ENCODE assay signal across 15 cellular contexts in the genomic region with DNA sequence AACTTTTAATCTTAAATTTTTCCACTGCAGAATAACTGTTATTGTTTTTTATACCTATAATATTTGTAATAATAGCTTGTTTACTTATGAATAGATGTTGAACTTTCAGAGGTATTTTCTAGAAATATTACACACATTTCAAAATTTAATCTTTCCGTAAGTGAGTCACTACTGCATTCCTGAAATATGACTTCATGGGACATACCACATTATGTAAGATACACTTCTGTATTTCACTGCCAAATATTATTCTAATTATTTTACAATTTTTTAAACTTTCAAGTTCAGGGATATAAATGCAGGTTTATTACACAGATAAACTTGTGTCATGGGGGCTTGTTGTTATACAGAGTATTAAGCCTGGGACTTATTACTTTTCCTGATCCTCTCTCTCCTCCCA.
DNase-seq lines count a peak whose midpoint lies in the region; TF ChIP-seq lines count a peak whose summit lies in the region.
"Had no signal": no experiment of that assay in that cellular context is flagged by ENCODE, and none has a peak within 500 bp of the region (broad histone marks: within the 10 kb centered on the region; RNA-seq: fewer than 3 reads in every experiment).

No MANE protein-coding gene starts in this region.

- H3K4me1 ChIP-seq in A673 (ENCODE audit: insufficient read depth, low read length, poor library complexity, severe bottlenecking), result no peaks in the 10 kb centered on the region
- H3K4me1 ChIP-seq in vagina, result no peaks in the 10 kb centered on the region
- H3K4me1 ChIP-seq: BLaER1 treated with 17β-estradiol and CSF1 and Interleukin-3, amounts not matched to agents 10 nM and 100 nM had no signal

- no peak overlapping the region for H3K27ac ChIP-seq in A673 (ENCODE audit: low read depth, low read length, poor library complexity, severe bottlenecking)
- no peak overlapping the region for H3K27ac ChIP-seq in RWPE1
- H3K27ac ChIP-seq in substantia nigra (ENCODE audit: low read depth, low read length, poor library complexity, severe bottlenecking), result no peak overlapping the region
- no peak overlapping the region for H3K27ac ChIP-seq in vagina
- H3K27ac ChIP-seq: BLaER1 treated with 17β-estradiol and CSF1 and Interleukin-3, amounts not matched to agents 10 nM and 100 nM had no signal

- no TSS peak for BruUV-seq in A673 (replicated peaks; lab: Mats Ljungman, UMichigan)

- TF ChIP-seq CTCF in A673 (conservative IDR thresholded peaks at IDR 0.05; ENCODE audit: low read depth, low read length) (no peak), RWPE1 (conservative IDR thresholded peaks at IDR 0.05; ENCODE audit: low read depth) (no peak), cardiac fibroblast (IDR thresholded peaks at IDR 0.05; ENCODE audit: low read depth, low read length) (no peak), nephron progenitor cell (IDR thresholded peaks at IDR 0.05) (no peak), vagina (IDR thresholded peaks at IDR 0.05) (no peak), mesothelial cell of epicardium (IDR thresholded peaks at IDR 0.05; ENCODE audit: unreplicated experiment) (no peak)

- intact Hi-C loops in A673 (cut with micrococcal nuclease; ENCODE audit: unreplicated experiment), result no loop called here
- intact Hi-C loops in vagina (cut with DNase I), result no loop called here

- H3K9me3 Mint-ChIP-seq in nephron progenitor cell (peaks cover 6% of the 10 kb centered on the region), mesothelial cell of epicardium (peaks cover 5% of the 10 kb centered on the region)

- no peak overlapping the region for H3K4me3 Mint-ChIP-seq in nephron progenitor cell
- no peak overlapping the region for H3K4me3 Mint-ChIP-seq in mesothelial cell of epicardium
- H3K4me3 Mint-ChIP-seq: CD4-positive, CD25-positive, alpha-beta regulatory T cell; GM23338 had no signal

- POLR2A ChIA-PET in A673 (lab: Charles Lee; ENCODE audit: low non-redundant PET) (no interaction called here), RWPE1 (lab: Yijun Ruan, JAX; ENCODE audit: low non-redundant PET) (no interaction called here)

- H3K9me3 ChIP-seq in A673 (ENCODE audit: low read depth, low read length, poor library complexity, severe bottlenecking), result no peaks in the 10 kb centered on the region
- no peaks in the 10 kb centered on the region for H3K9me3 ChIP-seq in vagina

- H3K27ac Mint-ChIP-seq in nephron progenitor cell (peak overlapping the region; percentile 90), mesothelial cell of epicardium (no peak overlapping the region)
- H3K27ac Mint-ChIP-seq: CD4-positive, CD25-positive, alpha-beta regulatory T cell; GM23338 had no signal

- H3K36me3 Mint-ChIP-seq in nephron progenitor cell (ENCODE audit: low read depth) (no peaks in the 10 kb centered on the region), mesothelial cell of epicardium (no peaks in the 10 kb centered on the region)
- H3K36me3 Mint-ChIP-seq: CD4-positive, CD25-positive, alpha-beta regulatory T cell had no signal

- DNase-seq in A673 (ENCODE audit: low spot score) (peak; percentile 2), RWPE1 (ENCODE audit: low spot score) (peak; percentile 3), cardiac fibroblast (ENCODE audit: low read depth in 2 of 2) (peak; percentile 4 to 8), nephron progenitor cell (no peak), substantia nigra (lab: John Stamatoyannopoulos, UW) (no peak), vagina (ENCODE audit: extremely low spot score in 2 of 2) (no peak), mesothelial cell of epicardium (ENCODE audit: low spot score in 2 of 2, unreplicated experiment in 2 of 2) (no peak)
- no peak for DNase-seq in stimulated activated naive CD4-positive, alpha-beta T cell treated with Interleukin-2 at 50 U/mL for 16 hours (lab: John Stamatoyannopoulos, UW)
- DNase-seq: 8988T; ACHN; CD4-positive, CD25-positive, alpha-beta regulatory T cell; DMS53; H7 had no signal

- CTCF ChIA-PET in A673 (lab: Charles Lee), result no interaction called here
- CTCF ChIA-PET in RWPE1 (lab: Yijun Ruan, JAX), result no interaction called here

- H3K27me3 Mint-ChIP-seq in nephron progenitor cell (ENCODE audit: low read depth, poor library complexity) (no peaks in the 10 kb centered on the region), mesothelial cell of epicardium (ENCODE audit: low read depth) (no peaks in the 10 kb centered on the region)
- H3K27me3 Mint-ChIP-seq: CD4-positive, CD25-positive, alpha-beta regulatory T cell had no signal

- H3K4me3 ChIP-seq in A673 (ENCODE audit: low read depth, low read length, poor library complexity, severe bottlenecking), result no peak overlapping the region
- no peak overlapping the region for H3K4me3 ChIP-seq in cardiac fibroblast (replicated peaks in 1 of 2; ENCODE audit: low read depth in 2 of 2, low read length in 2 of 2)
- no peak overlapping the region for H3K4me3 ChIP-seq in vagina
- H3K4me3 ChIP-seq: BLaER1 treated with 17β-estradiol and CSF1 and Interleukin-3, amounts not matched to agents 10 nM and 100 nM; GM23338 had no signal

- no peaks in the 10 kb centered on the region for H3K36me3 ChIP-seq in A673 (ENCODE audit: insufficient read depth, low read length, poor library complexity, severe bottlenecking)
- no peaks in the 10 kb centered on the region for H3K36me3 ChIP-seq in vagina
- H3K36me3 ChIP-seq: BLaER1 treated with 17β-estradiol and CSF1 and Interleukin-3, amounts not matched to agents 10 nM and 100 nM had no signal

- H3K27me3 ChIP-seq in A673 (replicated peaks; ENCODE audit: insufficient read depth, low read depth, low read length, poor library complexity), result no peaks in the 10 kb centered on the region
- H3K27me3 ChIP-seq in vagina, result no peaks in the 10 kb centered on the region
- H3K27me3 ChIP-seq: BLaER1 treated with 17β-estradiol and CSF1 and Interleukin-3, amounts not matched to agents 10 nM and 100 nM had no signal

- no peaks in the 10 kb centered on the region for H3K4me1 Mint-ChIP-seq in nephron progenitor cell
- no peaks in the 10 kb centered on the region for H3K4me1 Mint-ChIP-seq in mesothelial cell of epicardium
- H3K4me1 Mint-ChIP-seq: CD4-positive, CD25-positive, alpha-beta regulatory T cell had no signal

- TF ChIP-seq POLR2A in vagina (IDR thresholded peaks at IDR 0.05), result no peak

Comparison
In these comparisons a context has a peak if more than half of its experiments do, and no peak if none do; other contexts are left out.
1. DNase-seq: peak in A673 (single experiment), RWPE1 (single experiment) and cardiac fibroblast (2 of 2); none in nephron progenitor cell (single experiment), substantia nigra (0 of 49), stimulated activated naive CD4-positive, alpha-beta T cell treated with Interleukin-2 at 50 U/mL for 16 hours (single experiment), vagina (0 of 2) and mesothelial cell of epicardium (0 of 2).